Comparison of ENCODE assay signal across 22 cellular contexts in the genomic region with DNA sequence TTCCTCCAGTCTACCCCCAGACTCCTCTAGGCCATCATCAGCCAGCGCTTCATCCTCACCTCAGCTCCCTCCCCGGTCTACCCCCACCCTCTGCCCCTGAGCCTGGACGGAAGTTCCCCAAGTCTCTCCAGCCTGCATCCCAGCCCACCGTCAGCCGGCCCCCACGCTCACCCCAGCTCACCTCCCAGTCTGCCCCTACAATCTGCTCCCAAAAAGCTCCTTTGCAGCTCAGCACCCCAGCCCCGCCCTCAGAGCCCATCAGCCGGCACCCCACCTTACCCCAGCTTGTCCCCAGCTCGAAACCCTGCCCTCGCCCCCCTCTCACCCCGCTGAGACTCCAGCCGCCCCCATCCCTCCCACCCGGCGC. TPM values are rescaled to one million over a fixed set of nuclear protein-coding genes. Genes with fewer than 3 reads are reported as not detected.
DNase-seq lines count a peak whose midpoint lies in the region; ATAC-seq and TF ChIP-seq lines count a peak whose summit lies in the region.
"Had no signal": no experiment of that assay in that cellular context is flagged by ENCODE, and none has a peak within 500 bp of the region (broad histone marks: within the 10 kb centered on the region; RNA-seq: fewer than 3 reads in every experiment).

No MANE protein-coding gene starts in this region.

- peaks cover 11% of the 10 kb centered on the region for H3K4me1 Mint-ChIP-seq in nephron progenitor cell
- H3K4me1 Mint-ChIP-seq: activated CD4-positive, alpha-beta T cell treated with anti-CD3 and anti-CD28 coated beads for 36 hours had no signal

- H3K4me1 ChIP-seq in heart right ventricle = peaks cover 0 to 36% (median 7%) of the 10 kb centered on the region in 9 donors
- peaks cover 4 to 19% (median 11%) of the 10 kb centered on the region in 3 donors for H3K4me1 ChIP-seq in esophagus squamous epithelium
- peaks cover 0 to 4% of the 10 kb centered on the region in 2 donors for H3K4me1 ChIP-seq in uterus
- H3K4me1 ChIP-seq: Caco-2 had no signal

- TF ChIP-seq CTCF in heart right ventricle (IDR thresholded peaks at IDR 0.05) (no peak), esophagus squamous epithelium (IDR thresholded peaks at IDR 0.05) (no peak), nephron progenitor cell (IDR thresholded peaks at IDR 0.05) (no peak), uterus (IDR thresholded peaks at IDR 0.05) (no peak)

- ATAC-seq in heart right ventricle (no peak), Right ventricle myocardium inferior (no peak), SK-N-SH treated with all-trans-retinoic acid at 6 μM for 48 hours (no peak)
- ATAC-seq: activated CD4-positive, alpha-beta T cell treated with anti-CD3 and anti-CD28 coated beads for 36 hours; Panc1; stimulated activated effector memory CD8-positive, alpha-beta T cell treated with anti-CD3 and anti-CD28 coated beads, Interleukin-12 subunit alpha, Interleukin-12 subunit beta, amount 100 ng/mL, for 72 hours had no signal

- H3K9me3 ChIP-seq in heart right ventricle (no peaks in the 10 kb centered on the region), esophagus squamous epithelium (no peaks in the 10 kb centered on the region), uterus (no peaks in the 10 kb centered on the region)
- H3K9me3 ChIP-seq: Caco-2 had no signal

- H3K9me3 Mint-ChIP-seq in nephron progenitor cell = no peaks in the 10 kb centered on the region
- H3K9me3 Mint-ChIP-seq: immature natural killer cell; stimulated activated effector memory CD8-positive, alpha-beta T cell treated with anti-CD3 and anti-CD28 coated beads, Interleukin-12 subunit alpha, Interleukin-12 subunit beta, amount 100 ng/mL, for 72 hours; T-cell had no signal

- H3K27ac ChIP-seq in heart right ventricle (peak overlapping the region in 7 of 10 donors; percentile 61 to 96 (median 91)), esophagus squamous epithelium (peak overlapping the region in 2 of 4 donors; percentile 18 to 68), uterus (peak overlapping the region in 1 of 2 donors; percentile 47)
- H3K27ac ChIP-seq: GM23248 had no signal

- H3K27ac Mint-ChIP-seq in nephron progenitor cell = no peak overlapping the region
- H3K27ac Mint-ChIP-seq: activated CD4-positive, alpha-beta T cell treated with anti-CD3 and anti-CD28 coated beads for 36 hours; stimulated activated effector memory CD8-positive, alpha-beta T cell treated with anti-CD3 and anti-CD28 coated beads, Interleukin-12 subunit alpha, Interleukin-12 subunit beta, amount 100 ng/mL, for 72 hours; T-cell had no signal

- TF ChIP-seq POLR2A in esophagus squamous epithelium (IDR thresholded peaks at IDR 0.05) (no peak), uterus (IDR thresholded peaks at IDR 0.05) (no peak)

- H3K4me3 Mint-ChIP-seq in nephron progenitor cell = peak overlapping the region; percentile 29
- H3K4me3 Mint-ChIP-seq: activated CD4-positive, alpha-beta T cell treated with anti-CD3 and anti-CD28 coated beads for 36 hours; stimulated activated effector memory CD8-positive, alpha-beta T cell treated with anti-CD3 and anti-CD28 coated beads, Interleukin-12 subunit alpha, Interleukin-12 subunit beta, amount 100 ng/mL, for 72 hours had no signal

- intact Hi-C loops in heart right ventricle (cut with DNase I) (loop anchor here in 6 of 10 donors (5.0 to 10.0 kb wide), 5 partner anchors 55 to 698 kb away; no protein-coding TSS in a partner anchor), Right ventricle myocardium inferior (cut with DNase I) (no loop called here), esophagus squamous epithelium (cut with DNase I) (no loop called here), uterus (cut with DNase I; ENCODE audit: low total_unique reads) (loop anchor here (10.0 kb wide), 1 partner anchor 98 kb away; no protein-coding TSS in a partner anchor), posterior cingulate gyrus (cut with DNase I) (loop anchor here (10.0 kb wide), 1 partner anchor 698 kb away; no protein-coding TSS in a partner anchor)

- H3K36me3 ChIP-seq in heart right ventricle = no peaks in the 10 kb centered on the region
- H3K36me3 ChIP-seq in esophagus squamous epithelium = no peaks in the 10 kb centered on the region
- no peaks in the 10 kb centered on the region for H3K36me3 ChIP-seq in uterus

- H3K4me3 ChIP-seq in heart right ventricle = peak overlapping the region; percentile 47 to 81 (median 58)
- H3K4me3 ChIP-seq in esophagus squamous epithelium = peak overlapping the region; percentile 25 to 67 (median 40)
- H3K4me3 ChIP-seq in uterus = peak overlapping the region; percentile 18 to 22
- H3K4me3 ChIP-seq: GM23248 had no signal

- peaks cover 0 to 27% (median 9%) of the 10 kb centered on the region in 7 donors for H3K27me3 ChIP-seq in heart right ventricle
- H3K27me3 ChIP-seq in esophagus squamous epithelium = peaks cover 0 to 36% (median 0%) of the 10 kb centered on the region in 4 donors
- H3K27me3 ChIP-seq in uterus = peaks cover 0 to 3% of the 10 kb centered on the region in 2 donors

- H3K36me3 Mint-ChIP-seq in nephron progenitor cell (ENCODE audit: low read depth) = no peaks in the 10 kb centered on the region
- H3K36me3 Mint-ChIP-seq: immature natural killer cell; stimulated activated effector memory CD8-positive, alpha-beta T cell treated with anti-CD3 and anti-CD28 coated beads, Interleukin-12 subunit alpha, Interleukin-12 subunit beta, amount 100 ng/mL, for 72 hours; T-cell had no signal

- H3K27me3 Mint-ChIP-seq in nephron progenitor cell (ENCODE audit: low read depth, poor library complexity) = peaks cover 73% of the 10 kb centered on the region

- WGBS in heart right ventricle, 2 donors = 9 to 12% methylated on average over 14 of the region's 14 CpGs
- 14 to 32% methylated on average over 3 to 9 of the region's 14 CpGs for WGBS in esophagus squamous epithelium, 2 donors

- DNase-seq in heart right ventricle = no peak
- no peak for DNase-seq in Right ventricle myocardium inferior (ENCODE audit: missing footprints)
- no peak for DNase-seq in esophagus squamous epithelium (lab: John Stamatoyannopoulos, UW)
- DNase-seq in nephron progenitor cell = no peak
- no peak for DNase-seq in uterus
- no peak for DNase-seq in activated CD4-positive, alpha-beta T cell treated with anti-CD3 and anti-CD28 coated beads for 4 hours
- no peak for DNase-seq in posterior cingulate gyrus
- DNase-seq: activated CD4-positive, alpha-beta T cell treated with anti-CD3 and anti-CD28 coated beads for 36 hours; Caco-2; cortex of kidney; GF-D8; immature natural killer cell; KBM-7; NCI-H1417 treated with DMSO at 0.1 percent for 48 hours; NCI-H524 treated with DMSO at 0.1 percent for 48 hours; stimulated activated CD4-positive, alpha-beta T cell treated with anti-CD3 and anti-CD28 coated beads, Interleukin-4, amount 100 ng/mL, for 4 hours; T-cell had no signal

TF ChIP-seq in SK-N-SH treated with all-trans-retinoic acid at 6 μM for 48 hours, 23 proteins besides CTCF, POLR2A, EP300 and RAD21 (continues in another document):
- TF ChIP-seq BACH2 (CRISPR knock-in tag; IDR thresholded peaks at IDR 0.05; ENCODE audit: borderline replicate concordance) = no peak
- TF ChIP-seq ARNTL (CRISPR knock-in tag; IDR thresholded peaks at IDR 0.05; ENCODE audit: borderline replicate concordance, low read depth) = no peak
- TF ChIP-seq TCF4 (CRISPR knock-in tag; IDR thresholded peaks at IDR 0.05; ENCODE audit: borderline replicate concordance) = no peak
- TF ChIP-seq, protein P1, sequence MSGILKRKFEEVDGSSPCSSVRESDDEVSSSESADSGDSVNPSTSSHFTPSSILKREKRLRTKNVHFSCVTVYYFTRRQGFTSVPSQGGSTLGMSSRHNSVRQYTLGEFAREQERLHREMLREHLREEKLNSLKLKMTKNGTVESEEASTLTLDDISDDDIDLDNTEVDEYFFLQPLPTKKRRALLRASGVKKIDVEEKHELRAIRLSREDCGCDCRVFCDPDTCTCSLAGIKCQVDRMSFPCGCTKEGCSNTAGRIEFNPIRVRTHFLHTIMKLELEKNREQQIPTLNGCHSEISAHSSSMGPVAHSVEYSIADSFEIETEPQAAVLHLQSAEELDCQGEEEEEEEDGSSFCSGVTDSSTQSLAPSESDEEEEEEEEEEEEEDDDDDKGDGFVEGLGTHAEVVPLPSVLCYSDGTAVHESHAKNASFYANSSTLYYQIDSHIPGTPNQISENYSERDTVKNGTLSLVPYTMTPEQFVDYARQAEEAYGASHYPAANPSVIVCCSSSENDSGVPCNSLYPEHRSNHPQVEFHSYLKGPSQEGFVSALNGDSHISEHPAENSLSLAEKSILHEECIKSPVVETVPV (CRISPR knock-in tag; IDR thresholded peaks at IDR 0.05) = no peak
- no peak for TF ChIP-seq OSR1 (CRISPR knock-in tag; IDR thresholded peaks at IDR 0.05)
- TF ChIP-seq, protein P2, sequence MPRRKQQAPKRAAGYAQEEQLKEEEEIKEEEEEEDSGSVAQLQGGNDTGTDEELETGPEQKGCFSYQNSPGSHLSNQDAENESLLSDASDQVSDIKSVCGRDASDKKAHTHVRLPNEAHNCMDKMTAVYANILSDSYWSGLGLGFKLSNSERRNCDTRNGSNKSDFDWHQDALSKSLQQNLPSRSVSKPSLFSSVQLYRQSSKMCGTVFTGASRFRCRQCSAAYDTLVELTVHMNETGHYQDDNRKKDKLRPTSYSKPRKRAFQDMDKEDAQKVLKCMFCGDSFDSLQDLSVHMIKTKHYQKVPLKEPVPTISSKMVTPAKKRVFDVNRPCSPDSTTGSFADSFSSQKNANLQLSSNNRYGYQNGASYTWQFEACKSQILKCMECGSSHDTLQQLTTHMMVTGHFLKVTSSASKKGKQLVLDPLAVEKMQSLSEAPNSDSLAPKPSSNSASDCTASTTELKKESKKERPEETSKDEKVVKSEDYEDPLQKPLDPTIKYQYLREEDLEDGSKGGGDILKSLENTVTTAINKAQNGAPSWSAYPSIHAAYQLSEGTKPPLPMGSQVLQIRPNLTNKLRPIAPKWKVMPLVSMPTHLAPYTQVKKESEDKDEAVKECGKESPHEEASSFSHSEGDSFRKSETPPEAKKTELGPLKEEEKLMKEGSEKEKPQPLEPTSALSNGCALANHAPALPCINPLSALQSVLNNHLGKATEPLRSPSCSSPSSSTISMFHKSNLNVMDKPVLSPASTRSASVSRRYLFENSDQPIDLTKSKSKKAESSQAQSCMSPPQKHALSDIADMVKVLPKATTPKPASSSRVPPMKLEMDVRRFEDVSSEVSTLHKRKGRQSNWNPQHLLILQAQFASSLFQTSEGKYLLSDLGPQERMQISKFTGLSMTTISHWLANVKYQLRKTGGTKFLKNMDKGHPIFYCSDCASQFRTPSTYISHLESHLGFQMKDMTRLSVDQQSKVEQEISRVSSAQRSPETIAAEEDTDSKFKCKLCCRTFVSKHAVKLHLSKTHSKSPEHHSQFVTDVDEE (CRISPR knock-in tag; IDR thresholded peaks at IDR 0.05) = no peak
- no peak for TF ChIP-seq ZFP30 (CRISPR knock-in tag; IDR thresholded peaks at IDR 0.05)

RNA-seq across cellular contexts. Expression of gene RAMP3, which starts 0.3 kb away (rescaled TPM):
- 10 to 100 TPM; 12.7 to 40.8 (median 24.9) TPM for total RNA-seq in heart right ventricle
- 10 to 100 TPM; 65.3 to 70.2 TPM for polyA plus RNA-seq in heart right ventricle
- 33.8 TPM for total RNA-seq in Right ventricle myocardium inferior
- total RNA-seq in esophagus squamous epithelium = 10 to 100 TPM in 2 of 4 donors, 1 to 10 TPM in 2; 7.1 to 35.9 (median 13.2) TPM
- total RNA-seq in uterus = 100 to 1,000 TPM in 1 of 4 donors, 10 to 100 TPM in 3; 11.9 to 182 (median 57.5) TPM
- total RNA-seq: activated CD4-positive, alpha-beta T cell treated with anti-CD3 and anti-CD28 coated beads for 36 hours; Caco-2; GM23248 had no signal
- polyA plus RNA-seq: AG04450, GM23248, immature natural killer cell had no signal

RNA-seq across cellular contexts. Expression of gene TBRG4, which starts 45.8 kb away (rescaled TPM):
- total RNA-seq in heart right ventricle (10 to 100 TPM; 57.1 to 88.2 (median 66.7) TPM), Right ventricle myocardium inferior (82.4 TPM), esophagus squamous epithelium (10 to 100 TPM; 52.9 to 79.5 (median 65.4) TPM), uterus (10 to 100 TPM in 3 of 4 donors, 1 to 10 TPM in 1; 7.4 to 51.2 (median 42.5) TPM)
- 10 to 100 TPM; 74.3 to 93.9 TPM for polyA plus RNA-seq in heart right ventricle

Comparison
In these comparisons a context has a peak if more than half of its experiments do, and no peak if none do; other contexts are left out.
1. intact Hi-C loops: an anchor here in heart right ventricle (5.0 to 10.0 kb wide), uterus (10.0 kb wide) and posterior cingulate gyrus (10.0 kb wide); none called in Right ventricle myocardium inferior and esophagus squamous epithelium.